ENCODE assay signal across 17 cellular contexts in genomic region chr9:89474939-89475338, GRCh38. TPM values are rescaled to one million over a fixed set of nuclear protein-coding genes. Genes with fewer than 3 reads are reported as not detected.
A peak's percentile ranks its signal among the peaks of the same experiment; 100 is the strongest.
DNase-seq lines count a peak whose midpoint lies in the region; ATAC-seq and TF ChIP-seq lines count a peak whose summit lies in the region.
"Had no signal": no experiment of that assay in that cellular context is flagged by ENCODE, and none has a peak within 500 bp of the region (broad histone marks: within the 10 kb centered on the region; RNA-seq: fewer than 3 reads in every experiment).

No MANE protein-coding gene starts in this region.

- no peaks in the 10 kb centered on the region for H3K27me3 Mint-ChIP-seq in activated CD8-positive, alpha-beta T cell treated with anti-CD3 and anti-CD28 coated beads, Interleukin-2, amount 10 ng/mL, durations not matched to agents 7 days and 5 days (ENCODE audit: low read depth)
- H3K27me3 Mint-ChIP-seq: stimulated activated memory B cell treated with anti-CD40 and anti-IgM and Interleukin-4, amounts not matched to agents 10 μg/mL and 1 μg/mL and 100 μg/mL, for 72 hours had no signal

- TF ChIP-seq POLR2A in esophagus squamous epithelium (IDR thresholded peaks at IDR 0.05), result no peak

- POLR2A ChIA-PET in activated CD8-positive, alpha-beta T cell treated with anti-CD3 and anti-CD28 coated beads, Interleukin-2, amount 10 ng/mL, durations not matched to agents 7 days and 5 days (lab: Charles Lee), result interaction anchor here (1.6 kb wide), 1 partner anchor 61 kb away, joined by 3 read pairs; no protein-coding TSS in a partner anchor

- H3K4me1 Mint-ChIP-seq in activated CD8-positive, alpha-beta T cell treated with anti-CD3 and anti-CD28 coated beads, Interleukin-2, amount 10 ng/mL, durations not matched to agents 7 days and 5 days (ENCODE audit: low read depth), result peaks cover 93% of the 10 kb centered on the region

- intact Hi-C loops in esophagus squamous epithelium (cut with DNase I), result no loop called here

- no peaks in the 10 kb centered on the region for H3K9me3 Mint-ChIP-seq in activated CD8-positive, alpha-beta T cell treated with anti-CD3 and anti-CD28 coated beads, Interleukin-2, amount 10 ng/mL, durations not matched to agents 7 days and 5 days (ENCODE audit: insufficient read depth)
- H3K9me3 Mint-ChIP-seq: stimulated activated memory B cell treated with anti-CD40 and anti-IgM and Interleukin-4, amounts not matched to agents 10 μg/mL and 1 μg/mL and 100 μg/mL, for 72 hours had no signal

- no peak for ATAC-seq in activated CD8-positive, alpha-beta T cell treated with anti-CD3 and anti-CD28 coated beads, Interleukin-2, amount 10 ng/mL, durations not matched to agents 7 days and 5 days
- ATAC-seq: stimulated activated memory B cell treated with anti-CD40 and anti-IgM and Interleukin-4, amounts not matched to agents 10 μg/mL and 1 μg/mL and 100 μg/mL, for 72 hours had no signal

- H3K36me3 ChIP-seq in esophagus squamous epithelium (peaks cover 0 to 10% (median 0%) of the 10 kb centered on the region in 3 donors), thymus (ENCODE audit: control insufficient read depth, insufficient read depth) (peaks cover 37% of the 10 kb centered on the region)
- H3K36me3 ChIP-seq: ovary had no signal

- H3K27me3 ChIP-seq in esophagus squamous epithelium (no peaks in the 10 kb centered on the region), thymus (ENCODE audit: control insufficient read depth, insufficient read depth) (no peaks in the 10 kb centered on the region)
- H3K27me3 ChIP-seq: ovary had no signal

- H3K9me3 ChIP-seq in esophagus squamous epithelium, result no peaks in the 10 kb centered on the region
- no peaks in the 10 kb centered on the region for H3K9me3 ChIP-seq in thymus (ENCODE audit: control insufficient read depth)
- H3K9me3 ChIP-seq: ovary had no signal

- peak overlapping the region in 3 of 4 donors; percentile 6 to 56 (median 28) for H3K27ac ChIP-seq in esophagus squamous epithelium
- H3K27ac ChIP-seq in thymus (ENCODE audit: low read depth), result peak overlapping the region; percentile 60
- H3K27ac ChIP-seq: ovary, PC-9, SK-N-MC had no signal

- no peak overlapping the region for H3K4me3 Mint-ChIP-seq in activated CD8-positive, alpha-beta T cell treated with anti-CD3 and anti-CD28 coated beads, Interleukin-2, amount 10 ng/mL, durations not matched to agents 7 days and 5 days
- H3K4me3 Mint-ChIP-seq: stimulated activated memory B cell treated with anti-CD40 and anti-IgM and Interleukin-4, amounts not matched to agents 10 μg/mL and 1 μg/mL and 100 μg/mL, for 72 hours had no signal

- TF ChIP-seq CTCF in esophagus squamous epithelium (IDR thresholded peaks at IDR 0.05), result no peak

- peaks cover 0 to 52% (median 13%) of the 10 kb centered on the region in 3 donors for H3K4me1 ChIP-seq in esophagus squamous epithelium
- H3K4me1 ChIP-seq in thymus (ENCODE audit: control insufficient read depth, insufficient read depth, low read length), result peaks cover 67% of the 10 kb centered on the region

- CTCF ChIA-PET in activated CD8-positive, alpha-beta T cell treated with anti-CD3 and anti-CD28 coated beads, Interleukin-2, amount 10 ng/mL, durations not matched to agents 7 days and 5 days (lab: Charles Lee), result interaction anchor here (2.0 to 3.2 kb wide), 2 partner anchors 45 to 74 kb away, joined by 11 to 17 read pairs; no protein-coding TSS in a partner anchor

- peak overlapping the region; percentile 91 for H3K27ac Mint-ChIP-seq in activated CD8-positive, alpha-beta T cell treated with anti-CD3 and anti-CD28 coated beads, Interleukin-2, amount 10 ng/mL, durations not matched to agents 7 days and 5 days

- H3K4me3 ChIP-seq in esophagus squamous epithelium (no peak overlapping the region), thymus (ENCODE audit: low read length) (no peak overlapping the region)
- H3K4me3 ChIP-seq: ovary, PC-9, SK-N-MC had no signal

- DNase-seq in activated effector memory CD4-positive, alpha-beta T cell treated with anti-CD3 and anti-CD28 coated beads, Interleukin-2, amount 50 U/mL, for 16 hours, result peak; percentile 61
- no peak for DNase-seq in activated effector memory CD4-positive, alpha-beta T cell treated with Interleukin-2 at 50 U/mL for 16 hours
- DNase-seq in activated CD8-positive, alpha-beta T cell treated with anti-CD3 and anti-CD28 coated beads, Interleukin-2, amount 10 ng/mL, durations not matched to agents 7 days and 5 days, result no peak
- DNase-seq in esophagus squamous epithelium (lab: John Stamatoyannopoulos, UW) (no peak), HuH-7.5 (ENCODE audit: low spot score) (no peak), NCI-H1436 treated with DMSO at 0.1 percent for 48 hours (lab: John Stamatoyannopoulos, UW) (no peak), DMS153 treated with DMSO at 0.1 percent for 48 hours (lab: John Stamatoyannopoulos, UW; ENCODE audit: unreplicated experiment) (no peak)
- DNase-seq: DMS 273 treated with DMSO at 0.1 percent for 48 hours, erythroblast, MV-4-11, NCI-H774, ovary, PC-9, small intestine had no signal

- peaks cover 91% of the 10 kb centered on the region for H3K36me3 Mint-ChIP-seq in activated CD8-positive, alpha-beta T cell treated with anti-CD3 and anti-CD28 coated beads, Interleukin-2, amount 10 ng/mL, durations not matched to agents 7 days and 5 days (ENCODE audit: low read depth)

- WGBS in esophagus squamous epithelium, 2 donors, result 60% methylated on average over 3 of the region's 3 CpGs; no CpG with 5 or more reads in 1 of the 2 donors
- WGBS in thymus, result 92% methylated on average over 3 of the region's 3 CpGs

RNA-seq across cellular contexts. Expression of gene SEMA4D, which starts 23.0 kb away (rescaled TPM):
- total RNA-seq in activated CD8-positive, alpha-beta T cell treated with anti-CD3 and anti-CD28 coated beads, Interleukin-2, amount 10 ng/mL, durations not matched to agents 7 days and 5 days, result 100 to 1,000 TPM; 314 to 321 TPM
- 10 to 100 TPM; 12.8 to 52.0 (median 20.5) TPM for total RNA-seq in esophagus squamous epithelium
- 62.1 TPM for polyA plus RNA-seq in thymus

Comparison
In these comparisons a context has a peak if more than half of its experiments do, and no peak if none do; other contexts are left out.
1. RNA of gene SEMA4D, which starts 23.0 kb away (total RNA-seq): 314 to 321 TPM in activated CD8-positive, alpha-beta T cell treated with anti-CD3 and anti-CD28 coated beads, Interleukin-2, amount 10 ng/mL, durations not matched to agents 7 days and 5 days; 12.8 to 52.0 TPM in esophagus squamous epithelium; every median in the first group is over 4 times any median in the second.